In genomic region chr20:23156170-23156841, GRCh38 we compare ENCODE assay signal across 1 cellular context.
TF ChIP-seq lines count a peak whose summit lies in the region.

No MANE protein-coding gene starts in this region.

TF ChIP-seq in HepG2, 621 proteins besides CTCF, POLR2A, EP300 and RAD21 (continued from another document and continues in another):
- TF ChIP-seq E2F5 (CRISPR knock-in tag; conservative IDR thresholded peaks at IDR 0.05) (no peak), SMARCC2 (IDR thresholded peaks at IDR 0.05) (no peak), ISX (CRISPR knock-in tag; conservative IDR thresholded peaks at IDR 0.05) (no peak), ETV5 (CRISPR knock-in tag; IDR thresholded peaks at IDR 0.05; ENCODE audit: borderline replicate concordance) (no peak), ZBTB2 (CRISPR knock-in tag; IDR thresholded peaks at IDR 0.05; ENCODE audit: low read depth) (no peak), ZNF891 (CRISPR knock-in tag; IDR thresholded peaks at IDR 0.05) (no peak), ZNF235 (CRISPR knock-in tag; IDR thresholded peaks at IDR 0.05; ENCODE audit: borderline replicate concordance) (no peak), LCORL (IDR thresholded peaks at IDR 0.05) (no peak), LCORL (CRISPR knock-in tag; IDR thresholded peaks at IDR 0.05) (no peak), ZNF598 (CRISPR knock-in tag; IDR thresholded peaks at IDR 0.05; ENCODE audit: borderline replicate concordance) (no peak), MYC (CRISPR knock-in tag; IDR thresholded peaks at IDR 0.05; ENCODE audit: borderline replicate concordance) (no peak), ZNF607 (CRISPR knock-in tag; IDR thresholded peaks at IDR 0.05; ENCODE audit: borderline replicate concordance) (no peak), MBD4 (IDR thresholded peaks at IDR 0.05; ENCODE audit: borderline replicate concordance, low read length) (no peak), FOSL1 (CRISPR knock-in tag; IDR thresholded peaks at IDR 0.05; ENCODE audit: borderline replicate concordance) (peak; percentile 37; the same call in 1 of the 2 replicates), PHF21A (CRISPR knock-in tag; IDR thresholded peaks at IDR 0.05) (0 out of 2 replicates have a peak, but pooled peaks have one; percentile 18), PTBP1 (IDR thresholded peaks at IDR 0.05; ENCODE audit: low read depth, low read length, poor library complexity, severe bottlenecking) (no peak), ZBTB10 (CRISPR knock-in tag; IDR thresholded peaks at IDR 0.05; ENCODE audit: borderline replicate concordance) (peak; percentile 45; the same call in 1 of the 2 replicates), PCBP1 (IDR thresholded peaks at IDR 0.05; ENCODE audit: borderline replicate concordance, low read depth, low read length) (no peak), RARA (CRISPR knock-in tag; IDR thresholded peaks at IDR 0.05) (peak; percentile 73), BHLHE40 (IDR thresholded peaks at IDR 0.05; ENCODE audit: low read length) (no peak), SNRNP70 (IDR thresholded peaks at IDR 0.05; ENCODE audit: low read depth, low read length) (no peak), ZNF792 (CRISPR knock-in tag; IDR thresholded peaks at IDR 0.05) (no peak), SATB2 (CRISPR knock-in tag; IDR thresholded peaks at IDR 0.05) (no peak), ZNF556 (CRISPR knock-in tag; IDR thresholded peaks at IDR 0.05; ENCODE audit: borderline replicate concordance) (no peak), ZNF83 (CRISPR knock-in tag; IDR thresholded peaks at IDR 0.05; ENCODE audit: borderline replicate concordance) (no peak), ZC3H4 (CRISPR knock-in tag; IDR thresholded peaks at IDR 0.05; ENCODE audit: borderline replicate concordance) (0 out of 2 replicates have a peak, but pooled peaks have one; percentile 26), ZBTB3 (CRISPR knock-in tag; IDR thresholded peaks at IDR 0.05; ENCODE audit: borderline replicate concordance, low read depth) (no peak), ZNF512 (CRISPR knock-in tag; IDR thresholded peaks at IDR 0.05) (no peak), YEATS2 (CRISPR knock-in tag; IDR thresholded peaks at IDR 0.05; ENCODE audit: borderline replicate concordance) (peak; percentile 46; the same call in 1 of the 2 replicates), ZNF296 (CRISPR knock-in tag; conservative IDR thresholded peaks at IDR 0.05) (no peak), IRX3 (CRISPR knock-in tag; IDR thresholded peaks at IDR 0.05; ENCODE audit: borderline replicate concordance, low read depth) (no peak), ZNF354B (CRISPR knock-in tag; IDR thresholded peaks at IDR 0.05) (no peak), AHDC1 (CRISPR knock-in tag; IDR thresholded peaks at IDR 0.05; ENCODE audit: borderline replicate concordance) (peak; percentile 20; the same call in 1 of the 2 replicates), ZKSCAN8 (CRISPR knock-in tag; IDR thresholded peaks at IDR 0.05; ENCODE audit: borderline replicate concordance) (no peak), PRDM15 (CRISPR knock-in tag; IDR thresholded peaks at IDR 0.05) (no peak), ZNF644 (CRISPR knock-in tag; IDR thresholded peaks at IDR 0.05; ENCODE audit: low read depth) (peak; percentile 91), CEBPG (CRISPR knock-in tag; IDR thresholded peaks at IDR 0.05) (no peak), ZNF777 (CRISPR knock-in tag; IDR thresholded peaks at IDR 0.05) (no peak), YY1 (IDR thresholded peaks at IDR 0.05; ENCODE audit: insufficient read depth, insufficient replicate concordance, low read depth, low read length) (no peak), GMEB1 (CRISPR knock-in tag; IDR thresholded peaks at IDR 0.05; ENCODE audit: borderline replicate concordance) (no peak), ZNF12 (CRISPR knock-in tag; IDR thresholded peaks at IDR 0.05) (peak; percentile 90), ZZZ3 (CRISPR knock-in tag; IDR thresholded peaks at IDR 0.05; ENCODE audit: borderline replicate concordance) (no peak), ZNF414 (CRISPR knock-in tag; IDR thresholded peaks at IDR 0.05) (no peak), ARNTL (CRISPR knock-in tag; IDR thresholded peaks at IDR 0.05) (no peak), ZNF775 (CRISPR knock-in tag; IDR thresholded peaks at IDR 0.05; ENCODE audit: borderline replicate concordance) (no peak), MXI1 (IDR thresholded peaks at IDR 0.05; ENCODE audit: borderline replicate concordance, low read depth, low read length) (no peak), ZMAT3 (CRISPR knock-in tag; conservative IDR thresholded peaks at IDR 0.05) (no peak), BRD4 (CRISPR knock-in tag; IDR thresholded peaks at IDR 0.05) (no peak), ZNF772 (CRISPR knock-in tag; IDR thresholded peaks at IDR 0.05) (no peak), HNRNPL (IDR thresholded peaks at IDR 0.05; ENCODE audit: low read depth, low read length) (no peak), RXRA (CRISPR knock-in tag; IDR thresholded peaks at IDR 0.05) (peak; percentile 32; the same call in 1 of the 2 replicates), ZNF672 (CRISPR knock-in tag; IDR thresholded peaks at IDR 0.05) (no peak), ZMYM3 (CRISPR knock-in tag; IDR thresholded peaks at IDR 0.05) (no peak)
